8 cellular contexts compared by ENCODE assay signal in the genomic region with DNA sequence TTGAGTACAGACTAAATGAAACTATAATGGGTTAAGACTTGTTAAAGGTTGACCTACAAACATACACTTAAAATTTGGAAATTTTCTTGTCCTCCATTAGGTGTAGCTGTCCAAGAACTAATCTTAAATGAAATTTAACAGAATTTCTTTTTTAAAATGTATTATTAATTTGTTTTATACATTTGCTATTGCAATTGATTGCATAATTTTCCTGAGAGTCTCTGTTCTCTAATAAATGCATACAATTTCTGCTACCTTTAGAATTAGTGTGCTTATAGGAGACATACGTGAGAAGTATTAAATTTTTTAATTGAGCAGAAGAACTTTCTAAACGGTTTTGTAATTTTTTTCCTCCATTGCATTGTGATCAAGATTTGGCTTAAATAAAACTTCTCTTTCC. TPM values are rescaled to one million over a fixed set of nuclear protein-coding genes. Genes with fewer than 3 reads are reported as not detected.
DNase-seq lines count a peak whose midpoint lies in the region; ATAC-seq, FAIRE-seq and TF ChIP-seq lines count a peak whose summit lies in the region.

No MANE protein-coding gene starts in this region.

- H3K4me1 Mint-ChIP-seq in T-helper 2 cell treated with Interferon-gamma antibody and Interleukin-4, amounts not matched to agents 5 μg/mL and 100 μg/mL, for 36 hours (ENCODE audit: low read depth) = peaks cover 20% of the 10 kb centered on the region
- peaks cover 22 to 29% (median 26%) of the 10 kb centered on the region in 3 donors for H3K4me1 Mint-ChIP-seq in T-cell

- no peak for DNase-seq in T-helper 2 cell treated with Interferon-gamma antibody and Interleukin-4, amounts not matched to agents 5 μg/mL and 100 μg/mL, for 36 hours (ENCODE audit: low spot score)
- DNase-seq in T-helper 2 cell (no peak), T-cell (no peak), fibroblast of villous mesenchyme (ENCODE audit: low read depth) (no peak), small intestine (no peak), posterior cingulate gyrus (no peak), COR-L47 (lab: John Stamatoyannopoulos, UW) (no peak), NCI-H748 (lab: John Stamatoyannopoulos, UW; ENCODE audit: unreplicated experiment) (no peak)

- H3K4me3 ChIP-seq in fibroblast of villous mesenchyme (ENCODE audit: low read depth, low read length) = peak overlapping the region; percentile 92
- peak overlapping the region; percentile 23 to 95 for H3K4me3 ChIP-seq in small intestine (ENCODE audit: low read depth in 1 of 2, low read length in 2 of 2)

- FAIRE-seq in small intestine (lab: Jason Lieb, UNC) = no peak

- H3K4me1 ChIP-seq in small intestine (ENCODE audit: control insufficient read depth in 2 of 2, insufficient read depth in 1 of 2, low read depth in 1 of 2, low read length in 1 of 2) = peaks cover 0 to 2% of the 10 kb centered on the region in 2 donors

- 18 to 47% (median 44%) methylated on average over 2 of the region's 2 CpGs for WGBS in small intestine, 3 donors

- peaks cover 6% of the 10 kb centered on the region for H3K36me3 Mint-ChIP-seq in T-helper 2 cell treated with Interferon-gamma antibody and Interleukin-4, amounts not matched to agents 5 μg/mL and 100 μg/mL, for 36 hours (ENCODE audit: low read depth)
- peaks cover 9% of the 10 kb centered on the region for H3K36me3 Mint-ChIP-seq in T-cell

- peak overlapping the region; percentile 94 for H3K4me3 Mint-ChIP-seq in T-helper 2 cell treated with Interferon-gamma antibody and Interleukin-4, amounts not matched to agents 5 μg/mL and 100 μg/mL, for 36 hours
- H3K4me3 Mint-ChIP-seq in T-cell = peak overlapping the region; percentile 87 to 96 (median 95)

- ATAC-seq in T-cell (replicated peaks in 1 of 4) = no peak

- POLR2A ChIA-PET in T-cell (lab: Charles Lee) = interaction anchor here in 1 of 2 donors (0.6 kb wide), 2 partner anchors 18 to 66 kb away, joined by 3 to 4 read pairs; no protein-coding TSS in a partner anchor

- CTCF ChIA-PET in T-cell (lab: Charles Lee) = interaction anchor here in 1 of 2 donors (0.9 to 3.0 kb wide), 2 partner anchors 19 to 43 kb away, joined by 3 to 11 read pairs; no protein-coding TSS in a partner anchor

- no peak overlapping the region for H3K27ac ChIP-seq in small intestine (ENCODE audit: low read depth in 1 of 2, low read length in 1 of 2)

- no peak for TF ChIP-seq CTCF in fibroblast of villous mesenchyme (IDR thresholded peaks at IDR 0.05; ENCODE audit: insufficient read depth, low read depth, low read length)

- H3K27me3 ChIP-seq in small intestine (ENCODE audit: control insufficient read depth in 2 of 2, insufficient read depth in 2 of 2, low read length in 2 of 2) = no peaks in the 10 kb centered on the region

- no peaks in the 10 kb centered on the region for H3K9me3 ChIP-seq in small intestine (ENCODE audit: control insufficient read depth, low read depth)

- peaks cover 0 to 3% of the 10 kb centered on the region in 2 donors for H3K36me3 ChIP-seq in small intestine (ENCODE audit: control insufficient read depth in 2 of 2, insufficient read depth in 2 of 2, low read length in 2 of 2)

- peaks cover 10% of the 10 kb centered on the region for H3K27me3 Mint-ChIP-seq in T-helper 2 cell treated with Interferon-gamma antibody and Interleukin-4, amounts not matched to agents 5 μg/mL and 100 μg/mL, for 36 hours (ENCODE audit: low read depth)
- no peaks in the 10 kb centered on the region for H3K27me3 Mint-ChIP-seq in T-cell

- H3K27ac Mint-ChIP-seq in T-helper 2 cell treated with Interferon-gamma antibody and Interleukin-4, amounts not matched to agents 5 μg/mL and 100 μg/mL, for 36 hours = peak overlapping the region; percentile 11
- no peak overlapping the region for H3K27ac Mint-ChIP-seq in T-cell

- no peaks in the 10 kb centered on the region for H3K9me3 Mint-ChIP-seq in T-helper 2 cell treated with Interferon-gamma antibody and Interleukin-4, amounts not matched to agents 5 μg/mL and 100 μg/mL, for 36 hours
- H3K9me3 Mint-ChIP-seq in T-cell = no peaks in the 10 kb centered on the region

- intact Hi-C loops in posterior cingulate gyrus (cut with DNase I) = no loop called here

RNA-seq across cellular contexts. Expression of gene FAM135A, which starts 1.5 kb away (rescaled TPM):
- total RNA-seq in T-cell (1 to 10 TPM; 6.4 to 8.4 (median 7.6) TPM), fibroblast of villous mesenchyme (18.4 and 29.4 TPM in 2 replicates)
- polyA plus RNA-seq in small intestine = 10 to 100 TPM; 17.4 to 48.8 (median 34.9) TPM
